Comparison of ENCODE assay signal across 25 cellular contexts in the genomic region with DNA sequence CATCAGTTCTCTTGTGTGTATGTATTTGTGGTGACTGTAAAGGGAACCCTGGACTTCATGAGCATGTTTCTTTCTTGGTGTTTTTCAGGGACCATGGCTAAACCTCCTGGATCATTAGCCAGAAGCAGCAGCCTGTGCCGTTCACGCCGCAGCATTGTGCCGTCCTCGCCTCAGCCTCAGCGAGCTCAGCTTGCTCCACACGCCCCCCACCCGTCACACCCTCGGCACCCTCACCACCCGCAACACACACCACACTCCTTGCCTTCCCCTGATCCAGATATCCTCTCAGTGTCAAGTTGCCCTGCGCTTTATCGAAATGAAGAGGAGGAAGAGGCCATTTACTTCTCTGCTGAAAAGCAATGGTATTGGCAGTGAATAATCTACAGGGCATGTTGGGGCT.
"Had no signal": no experiment of that assay in that cellular context is flagged by ENCODE, and none has a peak within 500 bp of the region (broad histone marks: within the 10 kb centered on the region; RNA-seq: fewer than 3 reads in every experiment).

No MANE protein-coding gene starts in this region.

- DNase-seq: activated CD4-positive, alpha-beta T cell treated with anti-CD3 and anti-CD28 coated beads for 4 hours; activated CD8-positive, alpha-beta memory T cell treated with anti-CD3 and anti-CD28 coated beads, Interleukin-2, amount 50 U/mL, for 4 hours; activated effector memory CD4-positive, alpha-beta T cell treated with Interleukin-2 at 50 U/mL for 16 hours; activated T-cell treated with anti-CD3 and anti-CD28 coated beads, Interleukin-2, amount 50 U/mL, for 48 hours; amniotic stem cell; dorsolateral prefrontal cortex; effector memory CD8-positive, alpha-beta T cell; esophagus squamous epithelium; head of caudate nucleus; hypothalamus; left cardiac atrium; mucosa of descending colon; small intestine; stimulated activated CD4-positive, alpha-beta T cell treated with anti-CD3 and anti-CD28 coated beads, Interleukin-15, amount 100 ng/mL, for 24 hours; stimulated activated CD8-positive, alpha-beta memory T cell treated with anti-CD3 and anti-CD28 coated beads, Interleukin-4, amount 100 ng/mL, for 48 hours; stimulated activated naive CD8-positive, alpha-beta T cell treated with anti-CD3 and anti-CD28 coated beads, Interleukin-15, Interleukin-2, amounts not matched to agents 100 U/mL and 50 U/mL, for 24 hours; T1000; tibial artery had no signal

- H3K27ac ChIP-seq: breast epithelium, dorsolateral prefrontal cortex, esophagus squamous epithelium, gastroesophageal sphincter, tibial artery had no signal

- H3K4me3 ChIP-seq: breast epithelium, dorsolateral prefrontal cortex, esophagus squamous epithelium, gastroesophageal sphincter, mucosa of descending colon, tibial artery had no signal

- H3K27me3 Mint-ChIP-seq: activated naive CD4-positive, alpha-beta T cell treated with anti-CD3 and anti-CD28 coated beads, Interleukin-2, amount 50 U/mL, for 24 hours; central memory CD8-positive, alpha-beta T cell; effector memory CD8-positive, alpha-beta T cell had no signal

- H3K36me3 ChIP-seq: breast epithelium had no signal

- ATAC-seq: effector memory CD8-positive, alpha-beta T cell; gastroesophageal sphincter; left cardiac atrium; mucosa of descending colon; sciatic nerve; stimulated activated naive CD8-positive, alpha-beta T cell treated with anti-CD3 and anti-CD28 coated beads, Interleukin-15, Interleukin-2, amounts not matched to agents 100 U/mL and 50 U/mL, for 24 hours; WTC11 had no signal

- H3K4me1 ChIP-seq: breast epithelium, esophagus squamous epithelium, gastroesophageal sphincter, tibial artery had no signal

- H3K9me3 ChIP-seq: breast epithelium, esophagus squamous epithelium, gastroesophageal sphincter, mucosa of descending colon, tibial artery had no signal

- H3K27me3 ChIP-seq: breast epithelium, dorsolateral prefrontal cortex, esophagus squamous epithelium, gastroesophageal sphincter, tibial artery had no signal

- H3K27ac Mint-ChIP-seq: WTC11 had no signal

- H3K9me3 Mint-ChIP-seq: activated naive CD4-positive, alpha-beta T cell treated with anti-CD3 and anti-CD28 coated beads, Interleukin-2, amount 50 U/mL, for 24 hours; effector memory CD8-positive, alpha-beta T cell; neural crest cell; WTC11 had no signal

- H3K4me1 Mint-ChIP-seq: neural crest cell had no signal

- H3K4me3 Mint-ChIP-seq: activated naive CD4-positive, alpha-beta T cell treated with anti-CD3 and anti-CD28 coated beads, Interleukin-2, amount 50 U/mL, for 24 hours; central memory CD8-positive, alpha-beta T cell; effector memory CD8-positive, alpha-beta T cell; neural crest cell; WTC11 had no signal
